15 cellular contexts compared by ENCODE assay signal in genomic region chr11:18189476-18190245, GRCh38. TPM values are rescaled to one million over a fixed set of nuclear protein-coding genes. Genes with fewer than 3 reads are reported as not detected.
"Had no signal": no experiment of that assay in that cellular context is flagged by ENCODE, and none has a peak within 500 bp of the region (broad histone marks: within the 10 kb centered on the region; RNA-seq: fewer than 3 reads in every experiment).

No MANE protein-coding gene starts in this region.

RNA-seq across cellular contexts. Expression of gene MRGPRX4, which starts 17.0 kb away (rescaled TPM):
- total RNA-seq: stomach, subcutaneous adipose tissue, suprapubic skin, temporal lobe, testis, thoracic aorta, thyroid gland, tibial nerve, transverse colon, upper lobe of left lung, upper lobe of right lung, ureter, urinary bladder, uterus, vagina had no signal
- polyA plus RNA-seq: stomach, urinary bladder had no signal

RNA-seq across cellular contexts. Expression of gene SAA4, which starts 46.9 kb away (rescaled TPM):
- total RNA-seq: stomach, temporal lobe, testis, thoracic aorta, thyroid gland, tibial nerve, transverse colon, upper lobe of right lung, ureter, urinary bladder, uterus had no signal

RNA-seq across cellular contexts. Expression of gene MRGPRX3, which starts 57.3 kb away (rescaled TPM):
- total RNA-seq: stomach, subcutaneous adipose tissue, suprapubic skin, testis, thyroid gland, tibial nerve, transverse colon, upper lobe of left lung, upper lobe of right lung, ureter, urinary bladder, uterus, vagina had no signal
- polyA plus RNA-seq: urinary bladder had no signal

RNA-seq across cellular contexts. Expression of gene SAA2, which starts 58.8 kb away (rescaled TPM):
- total RNA-seq: temporal lobe, urinary bladder had no signal
